39 cellular contexts compared by ENCODE assay signal in genomic region chr2:130997198-130997597, GRCh38.
"Had no signal": no experiment of that assay in that cellular context is flagged by ENCODE, and none has a peak within 500 bp of the region (broad histone marks: within the 10 kb centered on the region; RNA-seq: fewer than 3 reads in every experiment).

No MANE protein-coding gene starts in this region.

- H3K36me3 ChIP-seq: adrenal gland, ascending aorta, brain microvascular endothelial cell, breast epithelium, cardiac muscle cell had no signal

- H3K27ac Mint-ChIP-seq: activated naive CD4-positive, alpha-beta T cell treated with anti-CD3 and anti-CD28 coated beads for 36 hours; activated naive CD4-positive, alpha-beta T cell treated with anti-CD3 and anti-CD28 coated beads, Interleukin-2, amount 10 ng/mL, durations not matched to agents 7 days and 5 days; activated naive CD4-positive, alpha-beta T cell treated with anti-CD3 and anti-CD28 coated beads, Interleukin-2, amount 50 U/mL, for 24 hours; activated naive CD4-positive, alpha-beta T cell treated with anti-CD3 and anti-CD28 coated beads, Interleukin-2, amount 50 U/mL, for 72 hours; activated naive CD8-positive, alpha-beta T cell; activated naive CD8-positive, alpha-beta T cell treated with anti-CD3 and anti-CD28 coated beads for 36 hours; activated naive CD8-positive, alpha-beta T cell treated with anti-CD3 and anti-CD28 coated beads, Interleukin-2, amount 10 ng/mL, durations not matched to agents 7 days and 5 days; activated naive CD8-positive, alpha-beta T cell treated with anti-CD3 and anti-CD28 coated beads, Interleukin-2, amount 50 U/mL, for 24 hours; activated T-cell treated with anti-CD3 and anti-CD28 coated beads, Interleukin-2, amount 50 U/mL, for 72 hours; activated T-helper 1 cell treated with anti-CD3 and anti-CD28 coated beads, Interleukin-12 subunit alpha, Interleukin-12 subunit beta, Interleukin-2, Interleukin-4 antibody, amounts not matched to agents 30 ng/mL and 10 ng/mL and 1 ng/mL, durations not matched to agents 14 hours and 24 hours and 36 hours; activated T-helper 17 cell treated with anti-CD3 and anti-CD28 coated beads, Interleukin-2, amount 50 U/mL, for 72 hours; activated T-helper 2 cell treated with anti-CD3 and anti-CD28 coated beads, Interferon-gamma antibody, Interleukin-2, Interleukin-4, amounts not matched to agents 10 μg/mL and 5 μg/mL and 100 μg/mL, durations not matched to agents 14 hours and 24 hours and 36 hours had no signal

- H3K27me3 ChIP-seq: adrenal gland, ascending aorta, body of pancreas, brain microvascular endothelial cell, breast epithelium, cardiac muscle cell had no signal

- H3K27me3 Mint-ChIP-seq: brain had no signal

- H3K9me3 ChIP-seq: adrenal gland, ascending aorta, body of pancreas, breast epithelium had no signal

- H3K9me3 Mint-ChIP-seq: activated naive CD4-positive, alpha-beta T cell treated with anti-CD3 and anti-CD28 coated beads for 36 hours; activated naive CD4-positive, alpha-beta T cell treated with anti-CD3 and anti-CD28 coated beads, Interleukin-2, amount 10 ng/mL, durations not matched to agents 7 days and 5 days; activated naive CD4-positive, alpha-beta T cell treated with anti-CD3 and anti-CD28 coated beads, Interleukin-2, amount 50 U/mL, for 24 hours; activated naive CD4-positive, alpha-beta T cell treated with anti-CD3 and anti-CD28 coated beads, Interleukin-2, amount 50 U/mL, for 72 hours; activated naive CD8-positive, alpha-beta T cell treated with anti-CD3 and anti-CD28 coated beads for 36 hours; activated naive CD8-positive, alpha-beta T cell treated with anti-CD3 and anti-CD28 coated beads, Interleukin-2, amount 10 ng/mL, durations not matched to agents 7 days and 5 days; activated naive CD8-positive, alpha-beta T cell treated with anti-CD3 and anti-CD28 coated beads, Interleukin-2, amount 50 U/mL, for 24 hours; activated T-cell treated with anti-CD3 and anti-CD28 coated beads, Interleukin-2, amount 50 U/mL, for 4 hours; activated T-cell treated with anti-CD3 and anti-CD28 coated beads, Interleukin-2, amount 50 U/mL, for 72 hours; activated T-helper 1 cell treated with anti-CD3 and anti-CD28 coated beads, Interleukin-12 subunit alpha, Interleukin-12 subunit beta, Interleukin-2, Interleukin-4 antibody, amounts not matched to agents 30 ng/mL and 10 ng/mL and 1 ng/mL, durations not matched to agents 14 hours and 24 hours and 36 hours; activated T-helper 17 cell treated with anti-CD3 and anti-CD28 coated beads, Interleukin-2, amount 50 U/mL, for 72 hours; activated T-helper 2 cell treated with anti-CD3 and anti-CD28 coated beads, Interferon-gamma antibody, Interleukin-2, Interleukin-4, amounts not matched to agents 10 μg/mL and 5 μg/mL and 100 μg/mL, durations not matched to agents 14 hours and 24 hours and 36 hours; brain; central memory CD8-positive, alpha-beta T cell had no signal

- H3K4me3 ChIP-seq: adrenal gland, ascending aorta, body of pancreas, breast epithelium, cardiac muscle cell had no signal

- H3K4me1 ChIP-seq: adrenal gland, ascending aorta, body of pancreas, breast epithelium had no signal

- H3K4me3 Mint-ChIP-seq: activated naive CD4-positive, alpha-beta T cell treated with anti-CD3 and anti-CD28 coated beads for 36 hours; activated naive CD4-positive, alpha-beta T cell treated with anti-CD3 and anti-CD28 coated beads, Interleukin-2, amount 10 ng/mL, durations not matched to agents 7 days and 5 days; activated naive CD4-positive, alpha-beta T cell treated with anti-CD3 and anti-CD28 coated beads, Interleukin-2, amount 50 U/mL, for 24 hours; activated naive CD8-positive, alpha-beta T cell; activated naive CD8-positive, alpha-beta T cell treated with anti-CD3 and anti-CD28 coated beads for 36 hours; activated naive CD8-positive, alpha-beta T cell treated with anti-CD3 and anti-CD28 coated beads, Interleukin-2, amount 10 ng/mL, durations not matched to agents 7 days and 5 days; activated naive CD8-positive, alpha-beta T cell treated with anti-CD3 and anti-CD28 coated beads, Interleukin-2, amount 50 U/mL, for 24 hours; activated T-cell treated with anti-CD3 and anti-CD28 coated beads, Interleukin-2, amount 50 U/mL, for 4 hours; activated T-cell treated with anti-CD3 and anti-CD28 coated beads, Interleukin-2, amount 50 U/mL, for 72 hours; activated T-helper 1 cell treated with anti-CD3 and anti-CD28 coated beads, Interleukin-12 subunit alpha, Interleukin-12 subunit beta, Interleukin-2, Interleukin-4 antibody, amounts not matched to agents 30 ng/mL and 10 ng/mL and 1 ng/mL, durations not matched to agents 14 hours and 24 hours and 36 hours; activated T-helper 17 cell treated with anti-CD3 and anti-CD28 coated beads, Interleukin-2, amount 50 U/mL, for 72 hours; brain; central memory CD8-positive, alpha-beta T cell had no signal

- DNase-seq: activated effector memory CD4-positive, alpha-beta T cell treated with anti-CD3 and anti-CD28 coated beads, Interleukin-2, amount 50 U/mL, for 16 hours; activated effector memory CD4-positive, alpha-beta T cell treated with Interleukin-2 at 50 U/mL for 16 hours; activated gamma-delta T cell; activated gamma-delta T cell treated with Interleukin-2 at 50 U/mL for 16 hours; activated naive CD4-positive, alpha-beta T cell; activated naive CD4-positive, alpha-beta T cell treated with anti-CD3 and anti-CD28 coated beads for 36 hours; activated naive CD4-positive, alpha-beta T cell treated with anti-CD3 and anti-CD28 coated beads, Interleukin-2, amount 10 ng/mL, durations not matched to agents 7 days and 5 days; activated naive CD4-positive, alpha-beta T cell treated with anti-CD3 and anti-CD28 coated beads, Interleukin-2, amount 50 U/mL, for 16 hours; activated naive CD4-positive, alpha-beta T cell treated with Interleukin-2 at 50 U/mL for 16 hours; activated naive CD8-positive, alpha-beta T cell treated with anti-CD3 and anti-CD28 coated beads for 36 hours; activated naive CD8-positive, alpha-beta T cell treated with anti-CD3 and anti-CD28 coated beads, Interleukin-2, amount 10 ng/mL, durations not matched to agents 7 days and 5 days; activated naive CD8-positive, alpha-beta T cell treated with anti-CD3 and anti-CD28 coated beads, Interleukin-2, amount 50 U/mL, for 24 hours; activated T-cell treated with anti-CD3 and anti-CD28 coated beads, Interleukin-2, amount 50 U/mL, for 4 hours; activated T-cell treated with anti-CD3 and anti-CD28 coated beads, Interleukin-2, amount 50 U/mL, for 48 hours; activated T-cell treated with anti-CD3 and anti-CD28 coated beads, Interleukin-2, amount 50 U/mL, for 72 hours; adrenal gland; amniotic stem cell; amygdala; anterior cingulate cortex; aorta; body of pancreas; brain microvascular endothelial cell; caudate nucleus; central memory CD4-positive, alpha-beta T cell; cerebellar nuclear complex had no signal

- FAIRE-seq: astrocyte, bronchial epithelial cell, colon had no signal

- H3K27ac ChIP-seq: adrenal gland, ascending aorta, body of pancreas, brain microvascular endothelial cell, breast epithelium, cardiac muscle cell had no signal

- ATAC-seq: activated naive CD4-positive, alpha-beta T cell treated with anti-CD3 and anti-CD28 coated beads, Interleukin-2, amount 50 U/mL, for 72 hours; activated naive CD8-positive, alpha-beta T cell treated with anti-CD3 and anti-CD28 coated beads, Interleukin-2, amount 50 U/mL, for 24 hours; activated T-cell treated with anti-CD3 and anti-CD28 coated beads, Interleukin-2, amount 50 U/mL, for 4 hours; activated T-cell treated with anti-CD3 and anti-CD28 coated beads, Interleukin-2, amount 50 U/mL, for 72 hours; activated T-helper 17 cell treated with anti-CD3 and anti-CD28 coated beads, Interleukin-2, amount 50 U/mL, for 72 hours; body of pancreas had no signal

- H3K4me1 Mint-ChIP-seq: activated naive CD4-positive, alpha-beta T cell treated with anti-CD3 and anti-CD28 coated beads, Interleukin-2, amount 10 ng/mL, durations not matched to agents 7 days and 5 days; activated naive CD4-positive, alpha-beta T cell treated with anti-CD3 and anti-CD28 coated beads, Interleukin-2, amount 50 U/mL, for 24 hours; activated naive CD8-positive, alpha-beta T cell treated with anti-CD3 and anti-CD28 coated beads for 36 hours; activated naive CD8-positive, alpha-beta T cell treated with anti-CD3 and anti-CD28 coated beads, Interleukin-2, amount 10 ng/mL, durations not matched to agents 7 days and 5 days; activated naive CD8-positive, alpha-beta T cell treated with anti-CD3 and anti-CD28 coated beads, Interleukin-2, amount 50 U/mL, for 24 hours; activated T-helper 17 cell treated with anti-CD3 and anti-CD28 coated beads, Interleukin-2, amount 50 U/mL, for 72 hours; brain; central memory CD8-positive, alpha-beta T cell had no signal

- H3K36me3 Mint-ChIP-seq: activated naive CD4-positive, alpha-beta T cell treated with anti-CD3 and anti-CD28 coated beads, Interleukin-2, amount 10 ng/mL, durations not matched to agents 7 days and 5 days; activated naive CD4-positive, alpha-beta T cell treated with anti-CD3 and anti-CD28 coated beads, Interleukin-2, amount 50 U/mL, for 24 hours; activated naive CD4-positive, alpha-beta T cell treated with anti-CD3 and anti-CD28 coated beads, Interleukin-2, amount 50 U/mL, for 72 hours; activated naive CD8-positive, alpha-beta T cell; activated naive CD8-positive, alpha-beta T cell treated with anti-CD3 and anti-CD28 coated beads for 36 hours; activated naive CD8-positive, alpha-beta T cell treated with anti-CD3 and anti-CD28 coated beads, Interleukin-2, amount 10 ng/mL, durations not matched to agents 7 days and 5 days had no signal
